In the genomic region with DNA sequence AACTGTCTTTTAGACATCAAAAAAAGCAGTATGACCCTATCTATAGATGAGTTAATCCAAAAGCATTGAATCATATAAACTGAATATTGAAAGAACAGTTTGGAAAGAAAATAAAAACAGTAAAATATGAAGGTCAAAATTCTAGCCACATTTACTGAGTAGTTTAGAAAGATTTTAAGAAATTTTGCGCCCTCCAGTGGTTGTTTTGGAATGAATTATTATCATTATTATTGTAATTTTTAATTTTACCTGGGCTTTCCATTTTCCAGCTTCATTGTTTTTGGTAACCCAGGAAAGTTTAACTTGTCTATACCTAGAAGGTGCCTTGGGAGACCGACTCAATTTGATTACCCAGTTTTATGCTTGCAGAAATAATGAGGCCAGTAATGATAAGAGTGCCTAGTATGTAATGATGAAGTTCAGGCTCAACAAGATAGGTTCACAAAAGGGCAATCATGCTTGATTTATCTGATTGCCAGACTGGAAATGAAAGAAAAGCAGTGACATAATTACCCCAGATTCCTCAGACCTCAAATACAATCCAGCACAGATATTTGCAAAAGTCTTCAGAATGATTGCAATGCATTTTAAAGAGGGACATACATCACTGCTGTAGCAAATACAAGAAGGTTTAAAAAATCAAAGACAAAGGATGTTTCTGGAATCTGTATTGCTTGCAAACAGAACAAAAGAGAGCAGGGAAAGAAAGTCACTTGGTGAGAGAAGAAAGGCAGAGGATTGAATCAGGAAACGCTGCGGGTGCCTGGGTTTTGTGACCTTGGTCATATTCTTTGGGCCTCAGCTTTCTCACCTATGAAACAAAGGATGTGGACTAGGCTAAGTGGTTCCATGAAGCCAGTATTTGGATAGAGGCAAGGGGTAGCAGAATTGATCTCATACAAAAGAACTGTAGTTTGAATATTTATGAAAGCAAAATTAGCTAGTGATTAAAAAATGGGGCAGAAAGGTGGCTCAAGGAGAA, we compare ENCODE assay signal across 9 cellular contexts.
A peak's percentile ranks its signal among the peaks of the same experiment; 100 is the strongest.
DNase-seq lines count a peak whose midpoint lies in the region; ATAC-seq and TF ChIP-seq lines count a peak whose summit lies in the region.
"Had no signal": no experiment of that assay in that cellular context is flagged by ENCODE, and none has a peak within 500 bp of the region (broad histone marks: within the 10 kb centered on the region; RNA-seq: fewer than 3 reads in every experiment).

No MANE protein-coding gene starts in this region.

- POLR2A ChIA-PET in WTC11 (lab: Charles Lee): interaction anchor here (0.6 to 1.6 kb wide), 2 partner anchors 194 to 646 kb away, joined by 4 read pairs; no protein-coding TSS in a partner anchor

- no peak overlapping the region for H3K27ac ChIP-seq in DOHH2 (ENCODE audit: low read depth, low read length)
- no peak overlapping the region for H3K27ac ChIP-seq in lower lobe of right lung

- CTCF ChIA-PET in WTC11 (lab: Charles Lee): interaction anchor here (0.7 to 3.7 kb wide), 13 partner anchors 15 to 383 kb away, joined by 3 to 27 read pairs (median 5); a partner anchor contains a TSS

- TF ChIP-seq CTCF in DOHH2 (IDR thresholded peaks at IDR 0.05; ENCODE audit: low read depth, low read length, poor library complexity, severe bottlenecking) (peak; percentile 50), LNCAP (IDR thresholded peaks at IDR 0.05) (peak; percentile 32; the same call in 1 of the 2 replicates), WTC11 (IDR thresholded peaks at IDR 0.05) (peak; percentile 19; the same call in 1 of the 2 replicates), lower lobe of right lung (IDR thresholded peaks at IDR 0.05) (peak; percentile 47)

- H3K4me3 Mint-ChIP-seq in WTC11: no peak overlapping the region
- H3K4me3 Mint-ChIP-seq in stimulated activated effector memory CD8-positive, alpha-beta T cell treated with anti-CD3 and anti-CD28 coated beads, Interleukin-12 subunit alpha, Interleukin-12 subunit beta, amount 100 ng/mL, for 72 hours: no peak overlapping the region

- intact Hi-C loops in lower lobe of right lung (cut with DNase I): no loop called here

- H3K27me3 Mint-ChIP-seq in WTC11 (ENCODE audit: low read depth): no peaks in the 10 kb centered on the region

- no peaks in the 10 kb centered on the region for H3K36me3 Mint-ChIP-seq in WTC11
- H3K36me3 Mint-ChIP-seq in stimulated activated effector memory CD8-positive, alpha-beta T cell treated with anti-CD3 and anti-CD28 coated beads, Interleukin-12 subunit alpha, Interleukin-12 subunit beta, amount 100 ng/mL, for 72 hours: no peaks in the 10 kb centered on the region

- no peaks in the 10 kb centered on the region for H4K20me1 ChIP-seq in DOHH2 (ENCODE audit: control insufficient read depth, insufficient read depth, low read depth, low read length)

- H3K36me3 ChIP-seq in DOHH2 (ENCODE audit: control insufficient read depth, low read length) (no peaks in the 10 kb centered on the region), lower lobe of right lung (no peaks in the 10 kb centered on the region)

- H3K4me1 Mint-ChIP-seq in WTC11: peaks cover 32% of the 10 kb centered on the region
- H3K4me1 Mint-ChIP-seq in stimulated activated effector memory CD8-positive, alpha-beta T cell treated with anti-CD3 and anti-CD28 coated beads, Interleukin-12 subunit alpha, Interleukin-12 subunit beta, amount 100 ng/mL, for 72 hours: no peaks in the 10 kb centered on the region

- ATAC-seq in WTC11 (peak; percentile 53), lower lobe of right lung (no peak), GM19023 (IDR thresholded peaks at IDR 0.05; ENCODE audit: unreplicated experiment) (no peak)
- ATAC-seq in stimulated activated effector memory CD8-positive, alpha-beta T cell treated with anti-CD3 and anti-CD28 coated beads, Interleukin-12 subunit alpha, Interleukin-12 subunit beta, amount 100 ng/mL, for 72 hours: no peak
- ATAC-seq: activated CD4-positive, CD25-positive, alpha-beta regulatory T cell treated with anti-CD3 and anti-CD28 coated beads, Interleukin-2, amount 50 U/mL, for 24 hours had no signal

- H3K4me2 ChIP-seq in DOHH2 (ENCODE audit: low read length): no peak overlapping the region

- no peaks in the 10 kb centered on the region for H3K9me3 Mint-ChIP-seq in WTC11
- H3K9me3 Mint-ChIP-seq in stimulated activated effector memory CD8-positive, alpha-beta T cell treated with anti-CD3 and anti-CD28 coated beads, Interleukin-12 subunit alpha, Interleukin-12 subunit beta, amount 100 ng/mL, for 72 hours: peaks cover 4% of the 10 kb centered on the region

- H3F3A ChIP-seq in DOHH2 (ENCODE audit: control insufficient read depth, insufficient read depth): no peaks in the 10 kb centered on the region

- no peaks in the 10 kb centered on the region for H3K79me2 ChIP-seq in DOHH2 (ENCODE audit: control insufficient read depth, low read length)

- H3K27me3 ChIP-seq in DOHH2 (ENCODE audit: control insufficient read depth, low read length) (no peaks in the 10 kb centered on the region), lower lobe of right lung (ENCODE audit: low read depth) (no peaks in the 10 kb centered on the region)

- H3K9me3 ChIP-seq in DOHH2 (ENCODE audit: control insufficient read depth, insufficient read depth, low read length) (no peaks in the 10 kb centered on the region), lower lobe of right lung (no peaks in the 10 kb centered on the region)

- H3K4me3 ChIP-seq in DOHH2 (ENCODE audit: low read length) (no peak overlapping the region), lower lobe of right lung (no peak overlapping the region)

- H3K27ac Mint-ChIP-seq in WTC11: peak overlapping the region; percentile 69
- no peak overlapping the region for H3K27ac Mint-ChIP-seq in stimulated activated effector memory CD8-positive, alpha-beta T cell treated with anti-CD3 and anti-CD28 coated beads, Interleukin-12 subunit alpha, Interleukin-12 subunit beta, amount 100 ng/mL, for 72 hours

- DNase-seq in WTC11 (ENCODE audit: low spot score) (no peak), lower lobe of right lung (no peak), AG08396 (ENCODE audit: low spot score) (no peak), KG1 (lab: John Stamatoyannopoulos, UW) (no peak)
- no peak for DNase-seq in stimulated activated effector memory CD8-positive, alpha-beta T cell treated with anti-CD3 and anti-CD28 coated beads, Interleukin-12 subunit alpha, Interleukin-12 subunit beta, amount 100 ng/mL, for 72 hours (ENCODE audit: low spot score in 2 of 2)

- no peaks in the 10 kb centered on the region for H3K9me2 ChIP-seq in DOHH2 (replicated peaks; ENCODE audit: control insufficient read depth, low read length)

- peaks cover 3% of the 10 kb centered on the region; the same call in 1 of the 2 replicates for H3K4me1 ChIP-seq in DOHH2 (ENCODE audit: control insufficient read depth, low read length)
- no peaks in the 10 kb centered on the region for H3K4me1 ChIP-seq in lower lobe of right lung

TF ChIP-seq in WTC11, 78 proteins besides CTCF, POLR2A, EP300 and RAD21 (continues in another document):
- TF ChIP-seq, protein P1, sequence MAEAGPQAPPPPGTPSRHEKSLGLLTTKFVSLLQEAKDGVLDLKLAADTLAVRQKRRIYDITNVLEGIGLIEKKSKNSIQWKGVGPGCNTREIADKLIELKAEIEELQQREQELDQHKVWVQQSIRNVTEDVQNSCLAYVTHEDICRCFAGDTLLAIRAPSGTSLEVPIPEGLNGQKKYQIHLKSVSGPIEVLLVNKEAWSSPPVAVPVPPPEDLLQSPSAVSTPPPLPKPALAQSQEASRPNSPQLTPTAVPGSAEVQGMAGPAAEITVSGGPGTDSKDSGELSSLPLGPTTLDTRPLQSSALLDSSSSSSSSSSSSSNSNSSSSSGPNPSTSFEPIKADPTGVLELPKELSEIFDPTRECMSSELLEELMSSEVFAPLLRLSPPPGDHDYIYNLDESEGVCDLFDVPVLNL (CRISPR knock-in tag; IDR thresholded peaks at IDR 0.05; ENCODE audit: borderline replicate concordance, low read depth): no peak
- TF ChIP-seq EMX1 (CRISPR knock-in tag; IDR thresholded peaks at IDR 0.05): no peak
- TF ChIP-seq, protein P2, sequence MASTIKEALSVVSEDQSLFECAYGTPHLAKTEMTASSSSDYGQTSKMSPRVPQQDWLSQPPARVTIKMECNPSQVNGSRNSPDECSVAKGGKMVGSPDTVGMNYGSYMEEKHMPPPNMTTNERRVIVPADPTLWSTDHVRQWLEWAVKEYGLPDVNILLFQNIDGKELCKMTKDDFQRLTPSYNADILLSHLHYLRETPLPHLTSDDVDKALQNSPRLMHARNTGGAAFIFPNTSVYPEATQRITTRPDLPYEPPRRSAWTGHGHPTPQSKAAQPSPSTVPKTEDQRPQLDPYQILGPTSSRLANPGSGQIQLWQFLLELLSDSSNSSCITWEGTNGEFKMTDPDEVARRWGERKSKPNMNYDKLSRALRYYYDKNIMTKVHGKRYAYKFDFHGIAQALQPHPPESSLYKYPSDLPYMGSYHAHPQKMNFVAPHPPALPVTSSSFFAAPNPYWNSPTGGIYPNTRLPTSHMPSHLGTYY (CRISPR knock-in tag; IDR thresholded peaks at IDR 0.05): no peak
- TF ChIP-seq, protein P3, sequence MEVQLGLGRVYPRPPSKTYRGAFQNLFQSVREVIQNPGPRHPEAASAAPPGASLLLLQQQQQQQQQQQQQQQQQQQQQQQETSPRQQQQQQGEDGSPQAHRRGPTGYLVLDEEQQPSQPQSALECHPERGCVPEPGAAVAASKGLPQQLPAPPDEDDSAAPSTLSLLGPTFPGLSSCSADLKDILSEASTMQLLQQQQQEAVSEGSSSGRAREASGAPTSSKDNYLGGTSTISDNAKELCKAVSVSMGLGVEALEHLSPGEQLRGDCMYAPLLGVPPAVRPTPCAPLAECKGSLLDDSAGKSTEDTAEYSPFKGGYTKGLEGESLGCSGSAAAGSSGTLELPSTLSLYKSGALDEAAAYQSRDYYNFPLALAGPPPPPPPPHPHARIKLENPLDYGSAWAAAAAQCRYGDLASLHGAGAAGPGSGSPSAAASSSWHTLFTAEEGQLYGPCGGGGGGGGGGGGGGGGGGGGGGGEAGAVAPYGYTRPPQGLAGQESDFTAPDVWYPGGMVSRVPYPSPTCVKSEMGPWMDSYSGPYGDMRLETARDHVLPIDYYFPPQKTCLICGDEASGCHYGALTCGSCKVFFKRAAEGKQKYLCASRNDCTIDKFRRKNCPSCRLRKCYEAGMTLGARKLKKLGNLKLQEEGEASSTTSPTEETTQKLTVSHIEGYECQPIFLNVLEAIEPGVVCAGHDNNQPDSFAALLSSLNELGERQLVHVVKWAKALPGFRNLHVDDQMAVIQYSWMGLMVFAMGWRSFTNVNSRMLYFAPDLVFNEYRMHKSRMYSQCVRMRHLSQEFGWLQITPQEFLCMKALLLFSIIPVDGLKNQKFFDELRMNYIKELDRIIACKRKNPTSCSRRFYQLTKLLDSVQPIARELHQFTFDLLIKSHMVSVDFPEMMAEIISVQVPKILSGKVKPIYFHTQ (CRISPR knock-in tag; IDR thresholded peaks at IDR 0.05): no peak
- no peak for TF ChIP-seq SMAD3 (CRISPR knock-in tag; IDR thresholded peaks at IDR 0.05; ENCODE audit: borderline replicate concordance)
- TF ChIP-seq SP1 (CRISPR knock-in tag; conservative IDR thresholded peaks at IDR 0.05): no peak
